ENCODE assay signal across 1 cellular context in the genomic region with DNA sequence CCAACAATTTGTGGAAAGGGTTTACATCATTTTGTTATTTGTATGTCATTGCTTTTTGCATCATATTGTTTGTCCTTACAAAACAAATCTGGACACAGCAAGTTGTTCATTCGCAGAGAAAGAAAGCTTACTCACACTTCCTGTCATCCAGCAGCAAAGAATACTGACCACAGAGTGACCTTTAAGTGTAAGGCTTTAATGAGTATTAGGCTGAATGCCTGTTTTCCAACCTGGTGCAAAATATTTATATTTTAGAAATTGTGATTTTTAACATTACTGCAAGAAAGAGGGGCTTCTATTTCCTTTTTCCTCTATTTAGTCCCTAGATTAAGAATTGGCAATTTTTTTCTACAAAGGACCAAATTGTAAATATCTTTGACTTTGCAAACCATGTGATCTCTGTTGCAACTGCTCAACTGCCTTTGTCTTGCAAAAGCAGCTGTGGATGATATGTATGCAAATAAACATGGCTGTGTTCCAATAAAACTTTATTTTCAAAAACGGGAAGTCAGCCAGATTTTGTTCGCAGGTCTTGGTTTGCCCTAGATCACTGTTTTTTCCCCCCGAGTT.
TF ChIP-seq lines count a peak whose summit lies in the region.

No MANE protein-coding gene starts in this region.

TF ChIP-seq in liver, 16 proteins besides CTCF, POLR2A, EP300 and RAD21 (continued from another document):
- TF ChIP-seq, protein P1, sequence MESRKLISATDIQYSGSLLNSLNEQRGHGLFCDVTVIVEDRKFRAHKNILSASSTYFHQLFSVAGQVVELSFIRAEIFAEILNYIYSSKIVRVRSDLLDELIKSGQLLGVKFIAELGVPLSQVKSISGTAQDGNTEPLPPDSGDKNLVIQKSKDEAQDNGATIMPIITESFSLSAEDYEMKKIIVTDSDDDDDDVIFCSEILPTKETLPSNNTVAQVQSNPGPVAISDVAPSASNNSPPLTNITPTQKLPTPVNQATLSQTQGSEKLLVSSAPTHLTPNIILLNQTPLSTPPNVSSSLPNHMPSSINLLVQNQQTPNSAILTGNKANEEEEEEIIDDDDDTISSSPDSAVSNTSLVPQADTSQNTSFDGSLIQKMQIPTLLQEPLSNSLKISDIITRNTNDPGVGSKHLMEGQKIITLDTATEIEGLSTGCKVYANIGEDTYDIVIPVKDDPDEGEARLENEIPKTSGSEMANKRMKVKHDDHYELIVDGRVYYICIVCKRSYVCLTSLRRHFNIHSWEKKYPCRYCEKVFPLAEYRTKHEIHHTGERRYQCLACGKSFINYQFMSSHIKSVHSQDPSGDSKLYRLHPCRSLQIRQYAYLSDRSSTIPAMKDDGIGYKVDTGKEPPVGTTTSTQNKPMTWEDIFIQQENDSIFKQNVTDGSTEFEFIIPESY (IDR thresholded peaks at IDR 0.05): peak; percentile 68
- no peak for TF ChIP-seq FOXA1 (IDR thresholded peaks at IDR 0.05)
